In the genomic region with DNA sequence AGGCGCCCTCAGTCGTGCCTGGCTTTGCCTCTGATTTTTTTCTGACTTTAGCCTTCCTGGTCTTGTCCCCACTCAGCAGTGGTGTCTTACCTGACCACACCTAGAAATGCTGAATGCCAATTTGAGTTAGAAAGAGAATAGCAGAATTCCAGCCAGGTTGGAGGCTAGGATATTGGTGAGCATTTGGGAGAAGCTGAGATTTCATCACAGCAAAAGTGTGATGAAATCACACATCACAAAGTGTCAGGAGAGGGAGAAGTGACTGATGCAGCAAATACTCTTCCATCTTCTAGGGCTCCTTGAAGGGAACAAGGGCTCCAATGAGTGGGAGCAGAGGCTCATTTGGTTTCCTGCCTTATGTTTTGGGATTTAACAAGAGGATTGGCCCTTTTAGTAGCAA, we compare ENCODE assay signal across 16 cellular contexts. TPM values are rescaled to one million over a fixed set of nuclear protein-coding genes. Genes with fewer than 3 reads are reported as not detected.
DNase-seq lines count a peak whose midpoint lies in the region; ATAC-seq lines count a peak whose summit lies in the region.
"Had no signal": no experiment of that assay in that cellular context is flagged by ENCODE, and none has a peak within 500 bp of the region (broad histone marks: within the 10 kb centered on the region; RNA-seq: fewer than 3 reads in every experiment).

No MANE protein-coding gene starts in this region.

- H3K27ac ChIP-seq in CD8-positive, alpha-beta memory T cell (ENCODE audit: low read depth, low read length): no peak overlapping the region
- no peak overlapping the region for H3K27ac ChIP-seq in GM23248
- H3K27ac ChIP-seq: PC-9 had no signal

- peaks cover 53 to 77% (median 71%) of the 10 kb centered on the region in 3 donors for H3K4me1 Mint-ChIP-seq in CD8-positive, alpha-beta memory T cell
- H3K4me1 Mint-ChIP-seq in activated naive CD8-positive, alpha-beta T cell (ENCODE audit: low read depth): peaks cover 70% of the 10 kb centered on the region
- peaks cover 41 to 77% (median 75%) of the 10 kb centered on the region in 3 donors for H3K4me1 Mint-ChIP-seq in naive B cell

- no peaks in the 10 kb centered on the region for H4K20me1 ChIP-seq in GM23248 (ENCODE audit: insufficient read depth)

- no peak overlapping the region for H2AFZ ChIP-seq in GM23248
- H2AFZ ChIP-seq: PC-9 had no signal

- H3F3A ChIP-seq in GM23248 (ENCODE audit: insufficient read depth): 0 out of 2 replicates have a peak, but pooled peaks cover 14% of the 10 kb centered on the region

- in situ Hi-C loops in GM23248 (cut with MboI): no loop called here

- WGBS in GM23248 (ENCODE audit: low coverage in 1 of 2, low lambda C conversion rate in 2 of 2, missing lambda C conversion rate in 2 of 2), 2 experiments: 84 to 100% methylated on average over 2 of the region's 2 CpGs

- no peak overlapping the region for H3K9ac ChIP-seq in GM23248

- peaks cover 61% of the 10 kb centered on the region for H3K4me1 ChIP-seq in CD8-positive, alpha-beta memory T cell (ENCODE audit: insufficient read depth, low read length)
- H3K4me1 ChIP-seq in GM23248 (ENCODE audit: insufficient read depth): peaks cover 13% of the 10 kb centered on the region

- H3K4me2 ChIP-seq in GM23248 (ENCODE audit: unreplicated experiment): no peak overlapping the region
- H3K4me2 ChIP-seq: PC-9 had no signal

- H3K4me3 ChIP-seq in CD8-positive, alpha-beta memory T cell (ENCODE audit: low read length): no peak overlapping the region
- no peak overlapping the region for H3K4me3 ChIP-seq in GM23248
- H3K4me3 ChIP-seq: lung, PC-9 had no signal

- peak overlapping the region; percentile 9 to 95 (median 86) for H3K27ac Mint-ChIP-seq in CD8-positive, alpha-beta memory T cell
- peak overlapping the region; percentile 86 for H3K27ac Mint-ChIP-seq in activated naive CD8-positive, alpha-beta T cell
- peak overlapping the region; percentile 20 to 95 (median 84) for H3K27ac Mint-ChIP-seq in naive B cell

- H3K36me3 ChIP-seq in CD8-positive, alpha-beta memory T cell (ENCODE audit: insufficient read depth, low read length): peaks cover under 1% of the 10 kb centered on the region
- H3K36me3 ChIP-seq in GM23248 (ENCODE audit: low read depth): no peaks in the 10 kb centered on the region

- DNase-seq in CD8-positive, alpha-beta memory T cell: no peak
- DNase-seq in GM23248 (peak; percentile 32), naive B cell (no peak), globus pallidus (ENCODE audit: low spot score) (no peak), NCI-H2196 (lab: John Stamatoyannopoulos, UW; ENCODE audit: unreplicated experiment) (no peak), SHP77 treated with DMSO at 0.1 percent for 48 hours (lab: John Stamatoyannopoulos, UW) (no peak)
- no peak for DNase-seq in effector CD4-positive, alpha-beta T cell
- DNase-seq: activated CD8-positive, alpha-beta memory T cell treated with anti-CD3 and anti-CD28 coated beads for 24 hours; amygdala; cortex of kidney; NCI-H1092 treated with DMSO at 0.1 percent for 48 hours; NCI-H446 treated with DMSO at 0.1 percent for 48 hours; PC-9; SW 1271 had no signal

- no peaks in the 10 kb centered on the region for H3K27me3 Mint-ChIP-seq in CD8-positive, alpha-beta memory T cell
- no peaks in the 10 kb centered on the region for H3K27me3 Mint-ChIP-seq in activated naive CD8-positive, alpha-beta T cell
- H3K27me3 Mint-ChIP-seq in naive B cell: no peaks in the 10 kb centered on the region

- CTCF ChIA-PET in CD8-positive, alpha-beta memory T cell (lab: Charles Lee): interaction anchor here (5.6 to 11.2 kb wide), 2 partner anchors 32 to 57 kb away, joined by 28 to 86 read pairs; partner anchors contain the start of gene PIK3CD

- H3K9me3 ChIP-seq in CD8-positive, alpha-beta memory T cell (ENCODE audit: low read length): no peaks in the 10 kb centered on the region
- H3K9me3 ChIP-seq in GM23248 (ENCODE audit: low read depth): no peaks in the 10 kb centered on the region

- no peaks in the 10 kb centered on the region for H3K79me2 ChIP-seq in GM23248 (ENCODE audit: insufficient read depth)

- H3K36me3 Mint-ChIP-seq in CD8-positive, alpha-beta memory T cell: peaks cover 0 to 23% (median 7%) of the 10 kb centered on the region in 3 donors
- peaks cover 5% of the 10 kb centered on the region for H3K36me3 Mint-ChIP-seq in activated naive CD8-positive, alpha-beta T cell
- no peaks in the 10 kb centered on the region for H3K36me3 Mint-ChIP-seq in naive B cell

- POLR2A ChIA-PET in CD8-positive, alpha-beta memory T cell (lab: Charles Lee): interaction anchor here (0.8 to 2.4 kb wide), 4 partner anchors 28 to 59 kb away, joined by 3 to 12 read pairs (median 6); no protein-coding TSS in a partner anchor

- H3K4me3 Mint-ChIP-seq in CD8-positive, alpha-beta memory T cell: peak overlapping the region in 5 of 7 donors; percentile 5 to 82 (median 65)
- H3K4me3 Mint-ChIP-seq in activated naive CD8-positive, alpha-beta T cell: peak overlapping the region; percentile 52
- H3K4me3 Mint-ChIP-seq in naive B cell: peak overlapping the region in 7 of 8 donors; percentile 15 to 81 (median 76)

- H3K9me3 Mint-ChIP-seq in CD8-positive, alpha-beta memory T cell: no peaks in the 10 kb centered on the region
- H3K9me3 Mint-ChIP-seq in activated naive CD8-positive, alpha-beta T cell (ENCODE audit: low read depth): no peaks in the 10 kb centered on the region
- H3K9me3 Mint-ChIP-seq in naive B cell: no peaks in the 10 kb centered on the region

- no peaks in the 10 kb centered on the region for H3K9me2 ChIP-seq in GM23248 (ENCODE audit: insufficient read depth)

- no peak for ATAC-seq in naive B cell (ENCODE audit: low read depth in 2 of 2)

- H3K27me3 ChIP-seq in CD8-positive, alpha-beta memory T cell (ENCODE audit: insufficient read depth, low read length, poor library complexity, severe bottlenecking): no peaks in the 10 kb centered on the region
- no peaks in the 10 kb centered on the region for H3K27me3 ChIP-seq in GM23248 (replicated peaks; ENCODE audit: insufficient read depth)

RNA-seq across cellular contexts. Expression of gene PIK3CD, which starts 34.3 kb away (rescaled TPM):
- total RNA-seq in CD8-positive, alpha-beta memory T cell: 100 to 1,000 TPM; 157 to 165 TPM
- 109 TPM for polyA plus RNA-seq in CD8-positive, alpha-beta memory T cell
- 7.1 and 8.0 TPM in 2 replicates for total RNA-seq in GM23248 (2014; rRNA removed; shearing (Covaris generic))
- polyA plus RNA-seq in GM23248 (2016; fragmentation: Nextera tagmentation; extraction: Ambion mirVana): 3.3 and 3.5 TPM in 2 replicates
- 100 to 1,000 TPM in 1 of 6 donors, 10 to 100 TPM in 5; 29.6 to 105 (median 58.0) TPM for polyA plus RNA-seq in naive B cell (ENCODE audit: low read depth in 6 of 6)
